Comparison of ENCODE assay signal across 28 cellular contexts in the genomic region with DNA sequence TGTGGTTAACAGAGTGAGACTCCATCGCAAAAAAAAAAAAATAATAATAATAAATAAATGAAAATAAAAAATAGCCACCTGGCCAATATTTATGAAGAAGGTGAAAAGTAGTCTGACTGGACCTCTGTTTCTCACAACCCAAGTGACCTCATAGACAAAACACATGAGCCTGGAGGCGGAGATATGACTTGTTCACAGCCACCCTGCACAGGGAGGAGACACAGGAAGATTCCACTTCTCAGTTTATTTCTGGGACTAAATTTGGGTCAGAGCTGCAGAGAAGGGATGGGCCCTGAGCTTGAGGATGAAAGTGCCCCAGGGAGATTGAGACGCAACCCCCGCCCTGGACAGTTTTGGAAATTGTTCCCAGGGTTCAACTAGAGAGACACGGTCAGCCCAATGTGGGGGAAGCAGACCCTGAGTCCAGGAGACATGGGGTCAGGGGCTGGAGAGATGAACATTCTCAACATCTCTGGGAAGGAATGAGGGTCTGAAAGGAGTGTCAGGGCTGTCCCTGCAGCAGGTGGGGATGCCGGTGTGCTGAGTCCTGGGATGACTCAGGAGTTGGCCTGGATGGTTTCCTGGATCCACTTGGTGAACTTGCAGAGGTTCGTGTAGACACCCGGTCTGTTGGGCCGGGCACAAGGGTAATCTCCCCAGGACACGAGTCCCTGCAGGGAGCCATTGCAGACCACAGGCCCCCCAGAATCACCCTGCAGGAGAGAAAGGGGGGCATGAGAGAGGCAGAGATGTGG. TPM values are rescaled to one million over a fixed set of nuclear protein-coding genes. Genes with fewer than 3 reads are reported as not detected.
"Had no signal": no experiment of that assay in that cellular context is flagged by ENCODE, and none has a peak within 500 bp of the region (broad histone marks: within the 10 kb centered on the region; RNA-seq: fewer than 3 reads in every experiment).

No MANE protein-coding gene starts in this region.

- H3K4me3 ChIP-seq: SK-N-MC had no signal

- DNase-seq: activated CD4-positive, alpha-beta memory T cell treated with anti-CD3 and anti-CD28 coated beads, Interleukin-2, amount 10 ng/mL, durations not matched to agents 7 days and 5 days; activated CD4-positive, alpha-beta T cell treated with anti-CD3 and anti-CD28 coated beads, Interleukin-2, amount 50 U/mL, for 1 hour; activated CD4-positive, CD25-positive, alpha-beta regulatory T cell; activated gamma-delta T cell; activated naive CD4-positive, alpha-beta T cell treated with anti-CD3 and anti-CD28 coated beads for 36 hours; activated T-cell treated with anti-CD3 and anti-CD28 coated beads for 4 hours; activated T-cell treated with anti-CD3 and anti-CD28 coated beads, Interleukin-2, amount 50 U/mL, for 48 hours; amygdala; Kasumi-1; KBM-7; NCI-H1048; NCI-H146; NCI-H2029; NCI-H2107; NCI-H2171 treated with DMSO at 0.1 percent for 48 hours; NCI-H345; NCI-H510A; NCI-H526 treated with DMSO at 0.1 percent for 48 hours; NCI-H82; T-helper 1 cell had no signal

- ATAC-seq: activated T-helper 17 cell treated with anti-CD3 and anti-CD28 coated beads, Interleukin-2, amount 50 U/mL, for 72 hours; Right ventricle myocardium inferior had no signal

- FAIRE-seq: astrocyte had no signal

- H3K27ac ChIP-seq: SK-N-MC, VCaP had no signal

RNA-seq across cellular contexts. Expression of a gene that starts 9.6 kb away (rescaled TPM):
- total RNA-seq: activated CD4-positive, alpha-beta memory T cell treated with anti-CD3 and anti-CD28 coated beads, Interleukin-2, amount 10 ng/mL, durations not matched to agents 7 days and 5 days; activated CD8-positive, alpha-beta memory T cell treated with anti-CD3 and anti-CD28 coated beads for 36 hours; activated naive CD4-positive, alpha-beta T cell treated with anti-CD3 and anti-CD28 coated beads for 36 hours; activated T-helper 17 cell treated with anti-CD3 and anti-CD28 coated beads, Interleukin-2, amount 50 U/mL, for 72 hours; astrocyte; cardiac septum; Right ventricle myocardium inferior; T-helper 2 cell treated with Interferon-gamma antibody and Interleukin-4, amounts not matched to agents 100 ng/mL and 5 ng/mL, for 36 hours had no signal

RNA-seq across cellular contexts. Expression of a gene that starts 26.1 kb away (rescaled TPM):
- total RNA-seq: activated CD4-positive, alpha-beta memory T cell treated with anti-CD3 and anti-CD28 coated beads, Interleukin-2, amount 10 ng/mL, durations not matched to agents 7 days and 5 days; activated CD8-positive, alpha-beta memory T cell treated with anti-CD3 and anti-CD28 coated beads for 36 hours; activated naive CD4-positive, alpha-beta T cell treated with anti-CD3 and anti-CD28 coated beads for 36 hours; activated T-helper 17 cell treated with anti-CD3 and anti-CD28 coated beads, Interleukin-2, amount 50 U/mL, for 72 hours; cardiac septum; Right ventricle myocardium inferior; T-helper 2 cell treated with Interferon-gamma antibody and Interleukin-4, amounts not matched to agents 100 ng/mL and 5 ng/mL, for 36 hours had no signal

RNA-seq across cellular contexts. Expression of a gene that starts 32.1 kb away (rescaled TPM):
- total RNA-seq: activated CD4-positive, alpha-beta memory T cell treated with anti-CD3 and anti-CD28 coated beads, Interleukin-2, amount 10 ng/mL, durations not matched to agents 7 days and 5 days; activated CD8-positive, alpha-beta memory T cell treated with anti-CD3 and anti-CD28 coated beads for 36 hours; activated naive CD4-positive, alpha-beta T cell treated with anti-CD3 and anti-CD28 coated beads for 36 hours; activated T-helper 17 cell treated with anti-CD3 and anti-CD28 coated beads, Interleukin-2, amount 50 U/mL, for 72 hours; astrocyte; cardiac septum; Right ventricle myocardium inferior; T-helper 2 cell treated with Interferon-gamma antibody and Interleukin-4, amounts not matched to agents 100 ng/mL and 5 ng/mL, for 36 hours had no signal

RNA-seq across cellular contexts. Expression of a gene that starts 40.5 kb away (rescaled TPM):
- total RNA-seq: activated CD4-positive, alpha-beta memory T cell treated with anti-CD3 and anti-CD28 coated beads, Interleukin-2, amount 10 ng/mL, durations not matched to agents 7 days and 5 days; activated CD8-positive, alpha-beta memory T cell treated with anti-CD3 and anti-CD28 coated beads for 36 hours; activated naive CD4-positive, alpha-beta T cell treated with anti-CD3 and anti-CD28 coated beads for 36 hours; activated T-helper 17 cell treated with anti-CD3 and anti-CD28 coated beads, Interleukin-2, amount 50 U/mL, for 72 hours; astrocyte; cardiac septum; Right ventricle myocardium inferior; T-helper 2 cell treated with Interferon-gamma antibody and Interleukin-4, amounts not matched to agents 100 ng/mL and 5 ng/mL, for 36 hours had no signal

RNA-seq across cellular contexts. Expression of a gene that starts 58.2 kb away (rescaled TPM):
- total RNA-seq: activated CD4-positive, alpha-beta memory T cell treated with anti-CD3 and anti-CD28 coated beads, Interleukin-2, amount 10 ng/mL, durations not matched to agents 7 days and 5 days; activated CD8-positive, alpha-beta memory T cell treated with anti-CD3 and anti-CD28 coated beads for 36 hours; activated naive CD4-positive, alpha-beta T cell treated with anti-CD3 and anti-CD28 coated beads for 36 hours; activated T-helper 17 cell treated with anti-CD3 and anti-CD28 coated beads, Interleukin-2, amount 50 U/mL, for 72 hours; astrocyte; cardiac septum; Right ventricle myocardium inferior; T-helper 2 cell treated with Interferon-gamma antibody and Interleukin-4, amounts not matched to agents 100 ng/mL and 5 ng/mL, for 36 hours had no signal
